ENCODE assay signal across 18 cellular contexts in the genomic region with DNA sequence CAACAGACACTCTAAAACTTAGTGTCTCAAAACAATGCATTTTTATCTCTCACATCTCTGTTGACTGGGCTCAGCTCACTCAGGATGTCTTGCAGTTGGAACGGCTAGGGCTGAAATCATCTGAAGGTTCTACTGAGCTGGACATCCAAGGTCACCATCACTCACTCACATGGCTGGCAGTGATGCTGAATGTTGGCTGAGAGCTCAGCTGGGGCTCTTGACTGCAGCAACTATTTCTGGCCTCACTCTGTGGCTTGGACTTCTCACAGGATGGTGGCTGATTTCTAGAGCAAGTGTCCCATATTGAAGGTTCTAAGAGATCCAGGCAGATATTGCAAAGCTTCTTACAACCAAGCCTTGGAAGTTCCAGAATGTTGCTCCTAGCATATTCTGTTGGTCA.
DNase-seq lines count a peak whose midpoint lies in the region; ATAC-seq and TF ChIP-seq lines count a peak whose summit lies in the region.
"Had no signal": no experiment of that assay in that cellular context is flagged by ENCODE, and none has a peak within 500 bp of the region (broad histone marks: within the 10 kb centered on the region; RNA-seq: fewer than 3 reads in every experiment).

No MANE protein-coding gene starts in this region.

- H3K27me3 ChIP-seq in ascending aorta (no peaks in the 10 kb centered on the region), thyroid gland (no peaks in the 10 kb centered on the region)

- H3K36me3 ChIP-seq in ascending aorta (no peaks in the 10 kb centered on the region), thyroid gland (no peaks in the 10 kb centered on the region)
- H3K36me3 ChIP-seq: left lung, spleen had no signal

- intact Hi-C loops in ascending aorta (cut with DNase I), result loop anchor here (5.0 kb wide), 1 partner anchor 79 kb away; no protein-coding TSS in a partner anchor
- intact Hi-C loops in Right ventricle myocardium superior (cut with DNase I), result no loop called here
- intact Hi-C loops in thyroid gland (cut with DNase I), result no loop called here

- 28 to 33% methylated on average over 1 of the region's 1 CpG for WGBS in thyroid gland, 2 donors

- peak overlapping the region; percentile 75 to 81 for H3K27ac ChIP-seq in ascending aorta
- peak overlapping the region; percentile 84 to 98 (median 95) for H3K27ac ChIP-seq in thyroid gland
- H3K27ac ChIP-seq: spleen had no signal

- DNase-seq in ascending aorta (ENCODE audit: low spot score in 2 of 2) (no peak), Right ventricle myocardium superior (peak; percentile 65), myocyte (ENCODE audit: low read depth) (peak; percentile 80), thyroid gland (peak; percentile 22 to 32), NCI-H1694 (lab: John Stamatoyannopoulos, UW) (no peak), HT-29 (ENCODE audit: low spot score) (no peak)
- no peak for DNase-seq in stimulated activated naive CD4-positive, alpha-beta T cell treated with Interleukin-2 at 50 U/mL for 16 hours (lab: John Stamatoyannopoulos, UW)
- DNase-seq: activated CD8-positive, alpha-beta T cell treated with anti-CD3 and anti-CD28 coated beads, Interleukin-2, amount 10 ng/mL, durations not matched to agents 7 days and 5 days; erythroblast; GF-D8; left lung; MV-4-11; NCI-H82; occipital lobe; spleen; stimulated activated naive CD4-positive, alpha-beta T cell had no signal

- TF ChIP-seq POLR2A in thyroid gland (IDR thresholded peaks at IDR 0.05), result no peak

- peak; percentile 74 for ATAC-seq in Right ventricle myocardium superior (ENCODE audit: poor library complexity)
- no peak for ATAC-seq in GM21723 (IDR thresholded peaks at IDR 0.05; ENCODE audit: unreplicated experiment)
- ATAC-seq: activated CD8-positive, alpha-beta T cell treated with anti-CD3 and anti-CD28 coated beads, Interleukin-2, amount 10 ng/mL, durations not matched to agents 7 days and 5 days; left lung; WTC11 had no signal

- H3K4me1 ChIP-seq in ascending aorta, result peaks cover 2 to 23% of the 10 kb centered on the region in 2 donors
- H3K4me1 ChIP-seq in thyroid gland, result peaks cover 46 to 58% of the 10 kb centered on the region in 2 donors

- H3K9me3 ChIP-seq in ascending aorta (no peaks in the 10 kb centered on the region), thyroid gland (no peaks in the 10 kb centered on the region)
- H3K9me3 ChIP-seq: left lung, spleen had no signal

- TF ChIP-seq CTCF in ascending aorta (IDR thresholded peaks at IDR 0.05), result no peak
- no peak for TF ChIP-seq CTCF in thyroid gland (IDR thresholded peaks at IDR 0.05)

- H3K4me3 ChIP-seq in ascending aorta, result no peak overlapping the region
- no peak overlapping the region for H3K4me3 ChIP-seq in thyroid gland (replicated peaks in 1 of 3)
- H3K4me3 ChIP-seq: left lung, spleen had no signal

Comparison
In these comparisons a context has a peak if more than half of its experiments do, and no peak if none do; other contexts are left out.
1. DNase-seq: peak in Right ventricle myocardium superior (single experiment), myocyte (single experiment) and thyroid gland (2 of 2); none in ascending aorta (0 of 2), NCI-H1694 (single experiment), HT-29 (single experiment) and stimulated activated naive CD4-positive, alpha-beta T cell treated with Interleukin-2 at 50 U/mL for 16 hours (single experiment).